8 cellular contexts compared by ENCODE assay signal in the genomic region with DNA sequence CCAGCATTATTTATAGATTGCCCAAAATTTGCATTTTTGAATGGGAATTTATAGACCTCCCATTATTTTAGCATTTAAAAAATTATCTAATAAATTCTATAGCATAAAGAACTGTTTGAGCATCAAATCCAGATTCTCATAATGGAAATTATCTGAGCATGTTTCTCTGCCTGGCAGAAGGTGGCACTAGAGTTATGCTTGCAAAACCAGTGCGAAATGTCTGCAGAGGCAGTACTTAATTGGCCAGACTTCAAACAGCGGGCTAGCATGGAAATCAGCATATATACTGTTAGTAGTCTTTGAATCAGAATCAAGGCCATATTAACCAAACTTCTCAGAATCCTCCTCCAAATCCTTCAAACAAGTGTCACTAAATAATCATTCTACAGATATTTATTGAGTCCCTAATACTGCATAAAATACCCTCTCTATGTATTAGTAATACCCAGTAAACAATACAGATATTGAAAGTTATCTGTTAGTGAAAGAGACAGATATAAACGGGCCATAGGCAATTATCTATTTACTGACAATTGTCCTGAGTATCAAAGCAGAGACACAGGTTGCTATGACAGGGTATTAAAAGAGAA.
DNase-seq lines count a peak whose midpoint lies in the region; ATAC-seq and TF ChIP-seq lines count a peak whose summit lies in the region.

No MANE protein-coding gene starts in this region.

- H3K27me3 ChIP-seq in mammary epithelial cell (ENCODE audit: insufficient read depth, low read length) (no peaks in the 10 kb centered on the region), upper lobe of right lung (no peaks in the 10 kb centered on the region)

- H3K27ac ChIP-seq in mammary epithelial cell (ENCODE audit: insufficient read depth, low read depth, low read length) (no peak overlapping the region), upper lobe of right lung (no peak overlapping the region)

- peaks cover 2% of the 10 kb centered on the region for H4K20me1 ChIP-seq in mammary epithelial cell (ENCODE audit: insufficient read depth, low read length)

- H3K4me3 ChIP-seq in mammary epithelial cell (replicated peaks in 1 of 3; ENCODE audit: insufficient read depth in 1 of 3, low read depth in 2 of 3, low read length in 3 of 3): no peak overlapping the region
- H3K4me3 ChIP-seq in upper lobe of right lung: no peak overlapping the region

- H2AFZ ChIP-seq in mammary epithelial cell (ENCODE audit: low read depth, low read length): no peak overlapping the region

- dilution Hi-C loops in mammary epithelial cell (cut with HindIII; ENCODE audit: low sequenced_read_pairs): no loop called here

- WGBS in mammary epithelial cell (ENCODE audit: low coverage, missing lambda C conversion rate): 14% methylated on average over 3 of the region's 3 CpGs

- H3K9me3 ChIP-seq in mammary epithelial cell (replicated peaks; ENCODE audit: insufficient read depth, low read length) (no peaks in the 10 kb centered on the region), upper lobe of right lung (no peaks in the 10 kb centered on the region)

- no TSS peak for BruUV-seq in mammary epithelial cell (replicated peaks; lab: Mats Ljungman, UMichigan)

- H3K4me1 ChIP-seq in mammary epithelial cell (ENCODE audit: insufficient read depth, low read length) (peaks cover 13% of the 10 kb centered on the region), upper lobe of right lung (no peaks in the 10 kb centered on the region)

- no peaks in the 10 kb centered on the region for H3K79me2 ChIP-seq in mammary epithelial cell (ENCODE audit: insufficient read depth, low read length)

- H3K4me2 ChIP-seq in mammary epithelial cell (ENCODE audit: insufficient read depth, low read depth, low read length): no peak overlapping the region

- TF ChIP-seq CTCF in mammary epithelial cell (conservative IDR thresholded peaks at IDR 0.05 in 1 of 2, IDR thresholded peaks at IDR 0.05 in 1 of 2; ENCODE audit: extremely low read depth in 1 of 2, insufficient read depth in 1 of 2, low read depth in 1 of 2, low read length in 2 of 2) (peak; percentile 59 to 74), upper lobe of right lung (IDR thresholded peaks at IDR 0.05) (peak; percentile 75)

- ATAC-seq in upper lobe of right lung (peak; percentile 45), HG02981 (IDR thresholded peaks at IDR 0.05; ENCODE audit: unreplicated experiment) (no peak)

- H3K36me3 ChIP-seq in mammary epithelial cell (ENCODE audit: insufficient read depth, low read length) (no peaks in the 10 kb centered on the region), upper lobe of right lung (no peaks in the 10 kb centered on the region)

- DNase-seq in Caki2 (ENCODE audit: low read depth) (peak; percentile 25), HCEC 1CT (peak; percentile 72), NCI-H69 (lab: John Stamatoyannopoulos, UW) (peak; percentile 78), mammary epithelial cell (peak; percentile 36), kidney tubule cell (ENCODE audit: low spot score) (peak; percentile 74), upper lobe of right lung (no peak)
- no peak for DNase-seq in stimulated activated CD4-positive, alpha-beta T cell treated with anti-CD3 and anti-CD28 coated beads, Interleukin-2, amount 100 ng/mL, for 24 hours

- CTCF ChIA-PET in mammary epithelial cell (lab: Charles Lee; ENCODE audit: low non-redundant PET): no interaction called here

- in situ Hi-C loops in Caki2 (cut with HindIII; ENCODE audit: low pct_unique_long_range_greater_than_20kb, low sequenced_read_pairs) (no loop called here), mammary epithelial cell (cut with MboI; ENCODE audit: low sequenced_read_pairs in 2 of 2) (loop anchor here in 1 of 2 donors (10.0 to 25.0 kb wide), 2 partner anchors 215 to 863 kb away; no protein-coding TSS in a partner anchor)

- H3K9ac ChIP-seq in mammary epithelial cell (ENCODE audit: insufficient read depth, low read length): no peak overlapping the region

- intact Hi-C loops in mammary epithelial cell (cut with micrococcal nuclease) (loop anchor here (1.0 to 2.0 kb wide), 3 partner anchors 210 to 244 kb away; no protein-coding TSS in a partner anchor), upper lobe of right lung (cut with DNase I) (loop anchor here (10.0 kb wide), 1 partner anchor 245 kb away; no protein-coding TSS in a partner anchor)

Comparison
In these comparisons a context has a peak if more than half of its experiments do, and no peak if none do; other contexts are left out.
1. DNase-seq: peak in Caki2 (single experiment), HCEC 1CT (single experiment), NCI-H69 (single experiment), mammary epithelial cell (single experiment) and kidney tubule cell (single experiment); none in upper lobe of right lung (single experiment) and stimulated activated CD4-positive, alpha-beta T cell treated with anti-CD3 and anti-CD28 coated beads, Interleukin-2, amount 100 ng/mL, for 24 hours (0 of 2).